24 cellular contexts compared by ENCODE assay signal in the genomic region with DNA sequence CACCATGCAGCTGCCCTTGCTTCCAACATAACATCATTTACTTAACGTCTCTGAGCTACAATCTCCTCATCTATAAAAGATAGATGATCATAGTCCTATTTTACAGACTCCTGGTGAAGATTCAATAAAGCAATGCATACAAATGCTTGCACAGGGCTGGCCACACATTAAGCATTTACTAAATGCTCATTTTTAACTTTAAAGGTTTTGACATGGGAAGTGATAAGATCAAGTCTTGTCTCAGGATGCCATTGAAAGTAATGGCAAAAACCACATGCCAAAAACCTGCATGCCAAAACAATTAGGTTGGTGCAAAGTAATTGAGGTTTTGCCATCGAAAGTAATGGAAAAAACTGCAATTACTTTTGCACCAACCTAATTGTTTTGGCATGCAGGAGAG.
"Had no signal": no experiment of that assay in that cellular context is flagged by ENCODE, and none has a peak within 500 bp of the region (broad histone marks: within the 10 kb centered on the region; RNA-seq: fewer than 3 reads in every experiment).

No MANE protein-coding gene starts in this region.

- FAIRE-seq: colon, kidney had no signal

- ATAC-seq: gastrocnemius medialis; left lobe of liver; naive thymus-derived CD4-positive, alpha-beta T cell; sciatic nerve; stimulated activated effector memory CD8-positive, alpha-beta T cell treated with anti-CD3 and anti-CD28 coated beads, Interleukin-12 subunit alpha, Interleukin-12 subunit beta, amount 100 ng/mL, for 72 hours; stimulated activated naive CD8-positive, alpha-beta T cell treated with anti-CD3 and anti-CD28 coated beads, Interleukin-15, Interleukin-2, amounts not matched to agents 100 U/mL and 50 U/mL, for 24 hours had no signal

- H2AFZ ChIP-seq: neural progenitor cell, parathyroid adenoma had no signal

- H3K27ac ChIP-seq: gastrocnemius medialis, neural progenitor cell, parathyroid adenoma, right atrium auricular region, testis, tibial artery had no signal

- H3K79me2 ChIP-seq: parathyroid adenoma had no signal

- H3K27me3 ChIP-seq: gastrocnemius medialis, neural progenitor cell, right atrium auricular region, testis, tibial artery had no signal

- H3K4me3 ChIP-seq: gastrocnemius medialis, lung, neural progenitor cell, right atrium auricular region, smooth muscle cell, testis, tibial artery had no signal

- DNase-seq: effector CD8-positive, alpha-beta T cell; erythroblast; gastrocnemius medialis; head of caudate nucleus; kidney; mesenchymal stem cell; midbrain; naive thymus-derived CD4-positive, alpha-beta T cell; stimulated activated CD4-positive, alpha-beta T cell treated with anti-CD3 and anti-CD28 coated beads, Interleukin-12 subunit alpha, Interleukin-12 subunit beta, amount 100 ng/mL, for 4 hours; stimulated activated CD4-positive, alpha-beta T cell treated with anti-CD3 and anti-CD28 coated beads, Interleukin-1b, Interleukin-23, amount 100 ng/mL, for 48 hours; stimulated activated CD4-positive, alpha-beta T cell treated with anti-CD3 and anti-CD28 coated beads, Interleukin-4, amount 100 ng/mL, for 1 hour; stimulated activated naive CD8-positive, alpha-beta T cell treated with anti-CD3 and anti-CD28 coated beads, Interleukin-15, Interleukin-2, amounts not matched to agents 100 U/mL and 50 U/mL, for 24 hours; substantia nigra; testis; tibial artery had no signal

- H3K9ac ChIP-seq: neural progenitor cell, parathyroid adenoma had no signal

- H3K36me3 ChIP-seq: gastrocnemius medialis, neural progenitor cell, right atrium auricular region, tibial artery had no signal

- H3K4me1 ChIP-seq: gastrocnemius medialis, neural progenitor cell, parathyroid adenoma, right atrium auricular region, testis had no signal

- H3K4me2 ChIP-seq: neural progenitor cell, smooth muscle cell had no signal

- H3K9me3 ChIP-seq: gastrocnemius medialis, right atrium auricular region, testis, tibial artery had no signal
